ENCODE assay signal across 9 cellular contexts in genomic region chr11:57644748-57645715, GRCh38. TPM values are rescaled to one million over a fixed set of nuclear protein-coding genes. Genes with fewer than 3 reads are reported as not detected.
DNase-seq lines count a peak whose midpoint lies in the region; ATAC-seq and TF ChIP-seq lines count a peak whose summit lies in the region.
"Had no signal": no experiment of that assay in that cellular context is flagged by ENCODE, and none has a peak within 500 bp of the region (broad histone marks: within the 10 kb centered on the region; RNA-seq: fewer than 3 reads in every experiment).

No MANE protein-coding gene starts in this region.

- peaks cover 54 to 66% (median 64%) of the 10 kb centered on the region in 3 donors for H3K27me3 Mint-ChIP-seq in CD14-positive monocyte (ENCODE audit: low read depth in 3 of 3)
- peaks cover 41% of the 10 kb centered on the region for H3K27me3 Mint-ChIP-seq in type B pancreatic cell

- peak; percentile 80 for DNase-seq in CD14-positive monocyte (ENCODE audit: low spot score)
- peak in 67 of 76 experiments; percentile 17 to 85 (median 67) for DNase-seq in HUDEP-2 (lab: John Stamatoyannopoulos, UW; ENCODE audit: unreplicated experiment in 76 of 76)
- DNase-seq in RPMI7951 (ENCODE audit: low read depth): peak; percentile 58
- peak; percentile 68 to 73 for DNase-seq in activated T-helper 1 cell treated with anti-CD3 and anti-CD28 coated beads, Interleukin-2, amount 50 U/mL, for 16 hours (ENCODE audit: low read depth in 1 of 2, low spot score in 1 of 2)
- DNase-seq in foreskin keratinocyte: no peak
- DNase-seq in ovary: peak; percentile 77 to 91 (median 83)
- DNase-seq in type B pancreatic cell (ENCODE audit: extremely low spot score, unreplicated experiment): peak; percentile 89

- peaks cover 40% of the 10 kb centered on the region for H3K27me3 ChIP-seq in foreskin keratinocyte
- no peaks in the 10 kb centered on the region for H3K27me3 ChIP-seq in ovary

- H3K4me1 Mint-ChIP-seq in CD14-positive monocyte: peaks cover 55% of the 10 kb centered on the region
- H3K4me1 Mint-ChIP-seq in type B pancreatic cell (ENCODE audit: unreplicated experiment): peaks cover 75% of the 10 kb centered on the region

- ATAC-seq in GM19351 (IDR thresholded peaks at IDR 0.05; ENCODE audit: unreplicated experiment): peak; percentile 62
- peak; percentile 48 for ATAC-seq in foreskin keratinocyte

- TF ChIP-seq POLR2A in ovary (IDR thresholded peaks at IDR 0.05): no peak

- peak overlapping the region in 1 of 2 donors; percentile 91 for H3K4me3 Mint-ChIP-seq in CD14-positive monocyte
- peak overlapping the region; percentile 28 for H3K4me3 Mint-ChIP-seq in type B pancreatic cell
- H3K4me3 Mint-ChIP-seq: activated naive CD4-positive, alpha-beta T cell treated with anti-CD3 and anti-CD28 coated beads, Interleukin-2, amount 50 U/mL, for 24 hours had no signal

- H3K36me3 Mint-ChIP-seq in CD14-positive monocyte (peaks cover 0 to 23% of the 10 kb centered on the region in 2 donors), type B pancreatic cell (peaks cover 17% of the 10 kb centered on the region)
- H3K36me3 Mint-ChIP-seq: activated naive CD4-positive, alpha-beta T cell treated with anti-CD3 and anti-CD28 coated beads, Interleukin-2, amount 50 U/mL, for 24 hours had no signal

- peak; percentile 92 for TF ChIP-seq CTCF in CD14-positive monocyte (IDR thresholded peaks at IDR 0.05)
- peak; percentile 84 for TF ChIP-seq CTCF in foreskin keratinocyte (conservative IDR thresholded peaks at IDR 0.05)
- peak; percentile 67 to 81 (median 70) for TF ChIP-seq CTCF in ovary (IDR thresholded peaks at IDR 0.05)
- TF ChIP-seq CTCF in type B pancreatic cell (conservative IDR thresholded peaks at IDR 0.05): peak; percentile 98

- no peak overlapping the region for H3K27ac Mint-ChIP-seq in CD14-positive monocyte
- peak overlapping the region; percentile 59 for H3K27ac Mint-ChIP-seq in type B pancreatic cell
- H3K27ac Mint-ChIP-seq: activated naive CD4-positive, alpha-beta T cell treated with anti-CD3 and anti-CD28 coated beads, Interleukin-2, amount 50 U/mL, for 24 hours had no signal

- H3K9me3 Mint-ChIP-seq in CD14-positive monocyte (peaks cover 0 to 19% (median 17%) of the 10 kb centered on the region in 7 donors), type B pancreatic cell (no peaks in the 10 kb centered on the region)
- H3K9me3 Mint-ChIP-seq: activated naive CD4-positive, alpha-beta T cell treated with anti-CD3 and anti-CD28 coated beads, Interleukin-2, amount 50 U/mL, for 24 hours had no signal

- H3K9me3 ChIP-seq in ovary: no peaks in the 10 kb centered on the region

- H3K27ac ChIP-seq in foreskin keratinocyte (no peak overlapping the region), ovary (peak overlapping the region; percentile 7 to 59)

- no peak for TF ChIP-seq EP300 in ovary (IDR thresholded peaks at IDR 0.05)

- intact Hi-C loops in CD14-positive monocyte (cut with micrococcal nuclease) (loop anchor here (2.0 to 10.0 kb wide), 4 partner anchors 76 to 298 kb away; no protein-coding TSS in a partner anchor), ovary (cut with DNase I) (loop anchor here (5.0 to 10.0 kb wide), 3 partner anchors 78 to 320 kb away; partner anchors contain the start of genes UBE2L6 (in 2 of the 4) and TNKS1BP1 (in 1 of the 4))

- H3K4me3 ChIP-seq in ovary: no peak overlapping the region

- no peaks in the 10 kb centered on the region for H3K36me3 ChIP-seq in ovary

- 7 to 10% (median 7%) methylated on average over 18 of the region's 18 CpGs for WGBS in ovary, 3 donors

- H3K4me1 ChIP-seq in foreskin keratinocyte (no peaks in the 10 kb centered on the region), ovary (ENCODE audit: insufficient read depth) (peaks cover 29% of the 10 kb centered on the region)

RNA-seq across cellular contexts. Expression of gene YPEL4, which starts 4.7 kb away (rescaled TPM):
- polyA plus RNA-seq in CD14-positive monocyte (under 1 TPM in 1 of 2 donors, not detected in 1; 0.36 TPM), foreskin keratinocyte (not detected in 2 replicates), ovary (10 to 100 TPM in 1 of 2 donors, 1 to 10 TPM in 1; 7.1 to 15.3 TPM)
- 0.20 and 1.1 TPM in 2 replicates for total RNA-seq in RPMI7951 (2014; rRNA removed; shearing (Covaris generic))
- total RNA-seq in foreskin keratinocyte (not detected in 2 replicates), ovary (10 to 100 TPM in 1 of 7 donors, 1 to 10 TPM in 6; 2.1 to 12.9 (median 4.4) TPM), type B pancreatic cell (ENCODE audit: low replicate concordance) (0.38 and 0.48 TPM in 2 replicates)

RNA-seq across cellular contexts. Expression of gene CLP1, which starts 12.5 kb away (rescaled TPM):
- polyA plus RNA-seq in CD14-positive monocyte (10 to 100 TPM; 12.9 to 17.9 TPM), foreskin keratinocyte (18.9 and 21.6 TPM in 2 replicates), ovary (10 to 100 TPM in 1 of 2 donors, 1 to 10 TPM in 1; 7.2 to 10.5 TPM)
- 27.2 and 29.0 TPM in 2 replicates for total RNA-seq in RPMI7951 (2014; rRNA removed; shearing (Covaris generic))
- total RNA-seq in foreskin keratinocyte (22.4 and 23.7 TPM in 2 replicates), ovary (10 to 100 TPM in 4 of 7 donors, 1 to 10 TPM in 3; 5.5 to 11.9 (median 11.1) TPM), type B pancreatic cell (ENCODE audit: low replicate concordance) (16.9 and 20.7 TPM in 2 replicates)

RNA-seq across cellular contexts. Expression of gene ZDHHC5, which starts 22.9 kb away (rescaled TPM):
- 10 to 100 TPM; 28.6 to 31.8 TPM for polyA plus RNA-seq in CD14-positive monocyte
- total RNA-seq in RPMI7951 (2014; rRNA removed; shearing (Covaris generic)): 21.6 and 22.6 TPM in 2 replicates
- total RNA-seq in foreskin keratinocyte: 63.0 and 67.9 TPM in 2 replicates
- polyA plus RNA-seq in foreskin keratinocyte: 41.0 and 45.1 TPM in 2 replicates
- 10 to 100 TPM; 19.9 to 54.1 (median 39.9) TPM for total RNA-seq in ovary
- polyA plus RNA-seq in ovary: 10 to 100 TPM; 22.3 to 62.6 TPM
- total RNA-seq in type B pancreatic cell (ENCODE audit: low replicate concordance): 56.7 and 80.6 TPM in 2 replicates

RNA-seq across cellular contexts. Expression of gene SERPING1, which starts 47.5 kb away (rescaled TPM):
- 10 to 100 TPM in 1 of 2 donors, 1 to 10 TPM in 1; 8.5 to 10.8 TPM for polyA plus RNA-seq in CD14-positive monocyte
- 0.10 and 0.48 TPM in 2 replicates for total RNA-seq in RPMI7951 (2014; rRNA removed; shearing (Covaris generic))
- 13.0 and 14.1 TPM in 2 replicates for total RNA-seq in foreskin keratinocyte
- polyA plus RNA-seq in foreskin keratinocyte: 21.7 and 23.2 TPM in 2 replicates
- 100 to 1,000 TPM; 454 to 906 (median 709) TPM for total RNA-seq in ovary
- polyA plus RNA-seq in ovary: 1,000 to 10,000 TPM in 1 of 2 donors, 100 to 1,000 TPM in 1; 731 to 2,358 TPM
- total RNA-seq in type B pancreatic cell (ENCODE audit: low replicate concordance): 58.5 and 74.7 TPM in 2 replicates

Comparison
In these comparisons a context has a peak if more than half of its experiments do, and no peak if none do; other contexts are left out.
1. DNase-seq: peak in CD14-positive monocyte (single experiment), HUDEP-2 (67 of 76), RPMI7951 (single experiment), activated T-helper 1 cell treated with anti-CD3 and anti-CD28 coated beads, Interleukin-2, amount 50 U/mL, for 16 hours (2 of 2), ovary (5 of 5) and type B pancreatic cell (single experiment); none in foreskin keratinocyte (0 of 2).
2. Peak in every context shown above with its lines, with median percentiles within 50 percentile points of each other: CTCF ChIP-seq.